In genomic region chr5:78927657-78928282, GRCh38 we compare ENCODE assay signal across 11 cellular contexts. TPM values are rescaled to one million over a fixed set of nuclear protein-coding genes. Genes with fewer than 3 reads are reported as not detected.
A peak's percentile ranks its signal among the peaks of the same experiment; 100 is the strongest.
DNase-seq lines count a peak whose midpoint lies in the region; ATAC-seq and TF ChIP-seq lines count a peak whose summit lies in the region.
"Had no signal": no experiment of that assay in that cellular context is flagged by ENCODE, and none has a peak within 500 bp of the region (broad histone marks: within the 10 kb centered on the region; RNA-seq: fewer than 3 reads in every experiment).

No MANE protein-coding gene starts in this region.

- CTCF ChIA-PET in CD8-positive, alpha-beta memory T cell (lab: Charles Lee), result no interaction called here

- peaks cover 4% of the 10 kb centered on the region for H3K9me3 Mint-ChIP-seq in nephron progenitor cell
- no peaks in the 10 kb centered on the region for H3K9me3 Mint-ChIP-seq in CD8-positive, alpha-beta memory T cell
- H3K9me3 Mint-ChIP-seq: activated CD4-positive, alpha-beta memory T cell treated with anti-CD3 and anti-CD28 coated beads, Interleukin-2, amount 10 ng/mL, durations not matched to agents 7 days and 5 days had no signal

- H3K9me3 ChIP-seq in NT2/D1 (ENCODE audit: insufficient read depth, low read length), result no peaks in the 10 kb centered on the region
- no peaks in the 10 kb centered on the region for H3K9me3 ChIP-seq in ectodermal cell (ENCODE audit: control insufficient read depth, low read length)
- H3K9me3 ChIP-seq in CD8-positive, alpha-beta memory T cell (ENCODE audit: low read length), result no peaks in the 10 kb centered on the region

- H3K4me1 Mint-ChIP-seq in nephron progenitor cell, result peaks cover 20% of the 10 kb centered on the region
- H3K4me1 Mint-ChIP-seq in CD8-positive, alpha-beta memory T cell, result no peaks in the 10 kb centered on the region
- H3K4me1 Mint-ChIP-seq: activated CD4-positive, alpha-beta memory T cell treated with anti-CD3 and anti-CD28 coated beads, Interleukin-2, amount 10 ng/mL, durations not matched to agents 7 days and 5 days had no signal

- ATAC-seq in HG03469 (IDR thresholded peaks at IDR 0.05; ENCODE audit: unreplicated experiment), result no peak
- ATAC-seq: stimulated activated naive CD8-positive, alpha-beta T cell treated with anti-CD3 and anti-CD28 coated beads, Interleukin-15, Interleukin-2, amounts not matched to agents 100 U/mL and 50 U/mL, for 24 hours had no signal

- 84 to 88% methylated on average over 3 of the region's 3 CpGs for WGBS in ectodermal cell, 2 experiments

- peaks cover 3% of the 10 kb centered on the region for H3K4me1 ChIP-seq in NT2/D1 (ENCODE audit: insufficient read depth, insufficient read length)
- peaks cover 29% of the 10 kb centered on the region for H3K4me1 ChIP-seq in ectodermal cell (ENCODE audit: control insufficient read depth, insufficient read depth, low read length)
- H3K4me1 ChIP-seq in CD8-positive, alpha-beta memory T cell (ENCODE audit: insufficient read depth, low read length), result no peaks in the 10 kb centered on the region

- H3K36me3 Mint-ChIP-seq in nephron progenitor cell (ENCODE audit: low read depth), result peaks cover 15% of the 10 kb centered on the region
- H3K36me3 Mint-ChIP-seq in CD8-positive, alpha-beta memory T cell, result peaks cover 3 to 9% (median 7%) of the 10 kb centered on the region in 3 donors

- POLR2A ChIA-PET in CD8-positive, alpha-beta memory T cell (lab: Charles Lee), result no interaction called here

- no peak overlapping the region for H3K4me3 Mint-ChIP-seq in nephron progenitor cell
- H3K4me3 Mint-ChIP-seq in CD8-positive, alpha-beta memory T cell, result no peak overlapping the region
- H3K4me3 Mint-ChIP-seq: activated CD4-positive, alpha-beta memory T cell treated with anti-CD3 and anti-CD28 coated beads, Interleukin-2, amount 10 ng/mL, durations not matched to agents 7 days and 5 days had no signal

- H3K36me3 ChIP-seq in NT2/D1 (ENCODE audit: insufficient read depth, insufficient read length, low read length), result no peaks in the 10 kb centered on the region
- no peaks in the 10 kb centered on the region for H3K36me3 ChIP-seq in ectodermal cell (ENCODE audit: control insufficient read depth, insufficient read depth, low read length)
- H3K36me3 ChIP-seq in CD8-positive, alpha-beta memory T cell (ENCODE audit: insufficient read depth, low read length), result no peaks in the 10 kb centered on the region

- H3K9ac ChIP-seq in NT2/D1 (ENCODE audit: insufficient read length, low read depth), result no peak overlapping the region

- peak; percentile 86 for DNase-seq in EH (ENCODE audit: low read depth)
- DNase-seq in NT2/D1 (ENCODE audit: low read depth, low spot score), result peak; percentile 61
- no peak for DNase-seq in nephron progenitor cell
- DNase-seq in KBM-7, result no peak
- DNase-seq in CD8-positive, alpha-beta memory T cell, result no peak
- no peak for DNase-seq in SW480 (ENCODE audit: low spot score)
- DNase-seq: activated CD4-positive, alpha-beta memory T cell treated with anti-CD3 and anti-CD28 coated beads, Interleukin-2, amount 10 ng/mL, durations not matched to agents 7 days and 5 days; NCI-H1436 treated with DMSO at 0.1 percent for 48 hours; stimulated activated naive CD8-positive, alpha-beta T cell treated with anti-CD3 and anti-CD28 coated beads, Interleukin-15, Interleukin-2, amounts not matched to agents 100 U/mL and 50 U/mL, for 24 hours had no signal

- no peak for TF ChIP-seq CTCF in nephron progenitor cell (IDR thresholded peaks at IDR 0.05)

- in situ Hi-C loops in KBM-7 (cut with MboI; ENCODE audit: low pct_unique_long_range_greater_than_20kb, low sequenced_read_pairs), result no loop called here

- no peaks in the 10 kb centered on the region for H3K27me3 ChIP-seq in NT2/D1 (ENCODE audit: insufficient read depth, insufficient read length)
- no peaks in the 10 kb centered on the region for H3K27me3 ChIP-seq in ectodermal cell (ENCODE audit: control insufficient read depth, insufficient read depth, low read length, poor library complexity, severe bottlenecking)
- no peaks in the 10 kb centered on the region for H3K27me3 ChIP-seq in CD8-positive, alpha-beta memory T cell (ENCODE audit: insufficient read depth, low read length, poor library complexity, severe bottlenecking)

- H3K27me3 Mint-ChIP-seq in nephron progenitor cell (ENCODE audit: low read depth, poor library complexity), result peaks cover 8% of the 10 kb centered on the region
- no peaks in the 10 kb centered on the region for H3K27me3 Mint-ChIP-seq in CD8-positive, alpha-beta memory T cell
- H3K27me3 Mint-ChIP-seq: activated CD4-positive, alpha-beta memory T cell treated with anti-CD3 and anti-CD28 coated beads, Interleukin-2, amount 10 ng/mL, durations not matched to agents 7 days and 5 days had no signal

- peak overlapping the region; percentile 93 for H3K27ac Mint-ChIP-seq in nephron progenitor cell
- peak overlapping the region in 3 of 8 donors; percentile 11 to 72 (median 65) for H3K27ac Mint-ChIP-seq in CD8-positive, alpha-beta memory T cell
- H3K27ac Mint-ChIP-seq: activated CD4-positive, alpha-beta memory T cell treated with anti-CD3 and anti-CD28 coated beads, Interleukin-2, amount 10 ng/mL, durations not matched to agents 7 days and 5 days had no signal

- H3K4me3 ChIP-seq in NT2/D1 (ENCODE audit: insufficient read length, low read depth) (no peak overlapping the region), ectodermal cell (ENCODE audit: insufficient read depth, low read depth, low read length) (no peak overlapping the region)
- no peak overlapping the region for H3K4me3 ChIP-seq in CD8-positive, alpha-beta memory T cell (ENCODE audit: low read length)

- peak overlapping the region; percentile 52 for H3K27ac ChIP-seq in ectodermal cell (ENCODE audit: insufficient read depth, low read depth, low read length, poor library complexity, severe bottlenecking)
- no peak overlapping the region for H3K27ac ChIP-seq in CD8-positive, alpha-beta memory T cell (ENCODE audit: low read depth, low read length)

RNA-seq across cellular contexts. Expression of gene ARSB, which starts 57.3 kb away (rescaled TPM):
- polyA plus RNA-seq in ectodermal cell (2013, experiment 1 of 4), result 23.2 TPM
- 21.8 TPM for polyA plus RNA-seq in ectodermal cell (2013, experiment 2 of 4)
- 14.7 TPM for polyA plus RNA-seq in ectodermal cell (2013, experiment 3 of 4)
- 16.7 TPM for polyA plus RNA-seq in ectodermal cell (2013, experiment 4 of 4)
- 10 to 100 TPM; 19.6 to 19.9 TPM for total RNA-seq in CD8-positive, alpha-beta memory T cell
- polyA plus RNA-seq in CD8-positive, alpha-beta memory T cell, result 5.1 TPM

Comparison
In these comparisons a context has a peak if more than half of its experiments do, and no peak if none do; other contexts are left out.
1. DNase-seq: peak in EH (single experiment) and NT2/D1 (single experiment); none in nephron progenitor cell (single experiment), KBM-7 (single experiment), CD8-positive, alpha-beta memory T cell (0 of 5) and SW480 (single experiment).